ENCODE assay signal across 1 cellular context in the genomic region with DNA sequence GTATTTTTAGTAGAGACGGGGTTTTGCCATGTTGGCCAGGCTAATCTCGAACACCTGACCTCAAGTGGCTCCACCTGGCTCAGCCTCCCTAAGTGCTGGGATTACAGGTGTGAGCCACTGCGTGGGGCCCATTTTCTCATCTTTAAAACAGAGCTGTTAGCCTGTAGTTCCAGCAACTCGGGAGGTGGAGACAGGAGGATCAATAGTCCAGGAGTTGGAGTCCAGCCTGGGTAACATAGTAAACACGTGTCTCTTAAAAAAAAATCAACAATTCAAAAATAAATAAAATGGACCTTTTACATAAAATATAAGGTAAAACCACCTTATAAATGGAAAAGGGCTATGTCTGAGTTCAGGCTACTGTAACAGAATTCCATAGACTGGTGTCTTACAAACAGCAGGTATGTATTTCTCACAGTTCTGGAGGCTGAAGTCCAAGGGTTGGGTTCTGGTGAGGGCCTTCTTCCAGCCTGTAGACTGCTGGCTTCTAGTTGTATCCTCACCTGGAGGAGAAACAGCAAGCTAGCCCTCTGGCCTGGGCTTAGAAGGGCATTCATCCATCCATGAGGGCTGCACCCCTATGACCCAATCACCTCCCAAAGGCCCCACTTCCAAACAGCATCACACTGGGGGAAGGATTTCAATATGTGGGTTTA.
TF ChIP-seq lines count a peak whose summit lies in the region.

No MANE protein-coding gene starts in this region.

TF ChIP-seq in liver, 16 proteins besides CTCF, POLR2A, EP300 and RAD21 (continued from another document):
- TF ChIP-seq JUND (IDR thresholded peaks at IDR 0.05) (peak in 1 of 2 donors; percentile 22), FOXA2 (IDR thresholded peaks at IDR 0.05) (no peak), SP1 (IDR thresholded peaks at IDR 0.05) (peak; percentile 43)
- TF ChIP-seq, protein P1, sequence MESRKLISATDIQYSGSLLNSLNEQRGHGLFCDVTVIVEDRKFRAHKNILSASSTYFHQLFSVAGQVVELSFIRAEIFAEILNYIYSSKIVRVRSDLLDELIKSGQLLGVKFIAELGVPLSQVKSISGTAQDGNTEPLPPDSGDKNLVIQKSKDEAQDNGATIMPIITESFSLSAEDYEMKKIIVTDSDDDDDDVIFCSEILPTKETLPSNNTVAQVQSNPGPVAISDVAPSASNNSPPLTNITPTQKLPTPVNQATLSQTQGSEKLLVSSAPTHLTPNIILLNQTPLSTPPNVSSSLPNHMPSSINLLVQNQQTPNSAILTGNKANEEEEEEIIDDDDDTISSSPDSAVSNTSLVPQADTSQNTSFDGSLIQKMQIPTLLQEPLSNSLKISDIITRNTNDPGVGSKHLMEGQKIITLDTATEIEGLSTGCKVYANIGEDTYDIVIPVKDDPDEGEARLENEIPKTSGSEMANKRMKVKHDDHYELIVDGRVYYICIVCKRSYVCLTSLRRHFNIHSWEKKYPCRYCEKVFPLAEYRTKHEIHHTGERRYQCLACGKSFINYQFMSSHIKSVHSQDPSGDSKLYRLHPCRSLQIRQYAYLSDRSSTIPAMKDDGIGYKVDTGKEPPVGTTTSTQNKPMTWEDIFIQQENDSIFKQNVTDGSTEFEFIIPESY (IDR thresholded peaks at IDR 0.05): peak; percentile 28
